ENCODE assay signal across 11 cellular contexts in the genomic region with DNA sequence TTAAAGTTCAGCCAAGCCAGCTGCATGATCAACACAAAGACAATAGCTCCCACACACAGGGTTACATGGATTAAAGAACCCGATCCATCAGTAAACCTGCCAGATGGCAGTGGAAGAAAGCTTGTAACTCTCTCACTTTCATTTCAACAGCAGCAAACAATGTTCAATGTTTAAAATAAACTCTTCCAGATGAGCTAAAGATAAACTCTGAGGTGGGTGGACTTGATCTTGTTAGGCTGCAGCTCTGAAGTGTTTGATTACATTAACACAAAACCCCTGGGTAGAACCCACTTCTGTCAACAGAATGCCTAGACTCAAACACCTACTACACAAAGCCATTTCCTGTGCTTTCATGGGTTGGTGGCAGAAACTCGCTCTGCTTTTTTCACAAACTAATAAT. TPM values are rescaled to one million over a fixed set of nuclear protein-coding genes. Genes with fewer than 3 reads are reported as not detected.
DNase-seq lines count a peak whose midpoint lies in the region; ATAC-seq and TF ChIP-seq lines count a peak whose summit lies in the region.
"Had no signal": no experiment of that assay in that cellular context is flagged by ENCODE, and none has a peak within 500 bp of the region (broad histone marks: within the 10 kb centered on the region; RNA-seq: fewer than 3 reads in every experiment).

No MANE protein-coding gene starts in this region.

- no peak for ATAC-seq in omental fat pad (ENCODE audit: low FRiP score)

- no peaks in the 10 kb centered on the region for H3K9me3 ChIP-seq in esophagus muscularis mucosa

- H3K36me3 ChIP-seq in esophagus muscularis mucosa = no peaks in the 10 kb centered on the region

- H3K4me1 ChIP-seq in esophagus muscularis mucosa = peaks cover 6 to 65% (median 48%) of the 10 kb centered on the region in 4 donors

- H3K27ac ChIP-seq in esophagus muscularis mucosa (replicated peaks in 1 of 4) (peak overlapping the region; percentile 39 to 56 (median 44)), RWPE1 (no peak overlapping the region)

- H3K4me3 ChIP-seq in esophagus muscularis mucosa = no peak overlapping the region

- TF ChIP-seq CTCF in esophagus muscularis mucosa (IDR thresholded peaks at IDR 0.05) (no peak), RWPE1 (conservative IDR thresholded peaks at IDR 0.05; ENCODE audit: low read depth) (no peak), omental fat pad (IDR thresholded peaks at IDR 0.05) (no peak)

- H3K27me3 ChIP-seq in esophagus muscularis mucosa = no peaks in the 10 kb centered on the region

- WGBS in esophagus muscularis mucosa = 42% methylated on average over 2 of the region's 2 CpGs

- no peak for TF ChIP-seq EP300 in esophagus muscularis mucosa (IDR thresholded peaks at IDR 0.05)

- intact Hi-C loops in esophagus muscularis mucosa (cut with DNase I) = no loop called here

- peak; percentile 93 for DNase-seq in DMS53 treated with DMSO at 0.1 percent for 48 hours (lab: John Stamatoyannopoulos, UW; ENCODE audit: unreplicated experiment)
- peak; percentile 11 for DNase-seq in H4 (ENCODE audit: low spot score)
- DNase-seq in NCI-H2171 treated with DMSO at 0.1 percent for 48 hours (lab: John Stamatoyannopoulos, UW) = peak; percentile 32
- no peak for DNase-seq in esophagus muscularis mucosa (ENCODE audit: extremely low spot score)
- DNase-seq in GM19238 (ENCODE audit: insufficient read length, low spot score) = no peak
- DNase-seq in stimulated activated naive CD4-positive, alpha-beta T cell treated with Interleukin-2 at 50 U/mL for 16 hours (lab: John Stamatoyannopoulos, UW) = no peak
- DNase-seq in RWPE1 (ENCODE audit: low spot score) = no peak
- no peak for DNase-seq in omental fat pad (ENCODE audit: low spot score)

- CTCF ChIA-PET in RWPE1 (lab: Yijun Ruan, JAX) = no interaction called here

- POLR2A ChIA-PET in RWPE1 (lab: Yijun Ruan, JAX; ENCODE audit: low non-redundant PET) = interaction anchor here (1.0 kb wide), 1 partner anchor 14 kb away, joined by 3 read pairs; the partner anchor contains the start of gene RDH14

- TF ChIP-seq POLR2A in esophagus muscularis mucosa (IDR thresholded peaks at IDR 0.05; ENCODE audit: low read depth) = no peak

RNA-seq across cellular contexts. Expression of gene RDH14, which starts 13.9 kb away (rescaled TPM):
- total RNA-seq in H4 (2014; rRNA removed; shearing (Covaris generic)) = 19.8 and 22.8 TPM in 2 replicates
- total RNA-seq in esophagus muscularis mucosa (10 to 100 TPM; 56.9 to 72.2 (median 65.1) TPM), omental fat pad (10 to 100 TPM; 23.5 to 35.8 (median 31.6) TPM)

RNA-seq across cellular contexts. Expression of gene NT5C1B, which starts 42.8 kb away (rescaled TPM):
- not detected in 2 replicates for total RNA-seq in H4 (2014; rRNA removed; shearing (Covaris generic))
- total RNA-seq in esophagus muscularis mucosa (under 1 TPM in 1 of 4 donors, not detected in 3; 0.42 TPM), omental fat pad (not detected)
- total RNA-seq: endothelial cell of umbilical vein, G401, kidney epithelial cell had no signal

Comparison
In these comparisons a context has a peak if more than half of its experiments do, and no peak if none do; other contexts are left out.
1. DNase-seq: peak in DMS53 treated with DMSO at 0.1 percent for 48 hours (single experiment), H4 (single experiment) and NCI-H2171 treated with DMSO at 0.1 percent for 48 hours (single experiment); none in esophagus muscularis mucosa (single experiment), GM19238 (single experiment), stimulated activated naive CD4-positive, alpha-beta T cell treated with Interleukin-2 at 50 U/mL for 16 hours (single experiment), RWPE1 (single experiment) and omental fat pad (single experiment).